Comparison of ENCODE assay signal across 25 cellular contexts in genomic region chr6:22709804-22710203, GRCh38.
DNase-seq lines count a peak whose midpoint lies in the region; ATAC-seq, FAIRE-seq and TF ChIP-seq lines count a peak whose summit lies in the region.
"Had no signal": no experiment of that assay in that cellular context is flagged by ENCODE, and none has a peak within 500 bp of the region (broad histone marks: within the 10 kb centered on the region; RNA-seq: fewer than 3 reads in every experiment).

No MANE protein-coding gene starts in this region.

- no peak for ATAC-seq in SK-N-SH treated with all-trans-retinoic acid at 6 μM for 48 hours
- ATAC-seq: activated T-cell treated with anti-CD3 and anti-CD28 coated beads, Interleukin-2, amount 50 U/mL, for 4 hours; gastroesophageal sphincter; naive thymus-derived CD8-positive, alpha-beta T cell; stimulated activated memory B cell treated with anti-CD40 and anti-IgM and Interleukin-4, amounts not matched to agents 10 μg/mL and 1 μg/mL and 100 μg/mL, for 72 hours; T-cell had no signal

- no peaks in the 10 kb centered on the region for H3F3A ChIP-seq in SK-N-SH (replicated peaks; ENCODE audit: insufficient read depth)

- FAIRE-seq in H1 (lab: Jason Lieb, UNC): no peak
- FAIRE-seq: small intestine had no signal

- no peak overlapping the region for H3K56ac ChIP-seq in H1 (replicated peaks; ENCODE audit: insufficient read length, low read depth, low read length)

- H3K4me2 ChIP-seq in SK-N-SH: no peak overlapping the region
- no peak overlapping the region for H3K4me2 ChIP-seq in H1 (ENCODE audit: insufficient read depth in 1 of 2, low read depth in 2 of 2, low read length in 2 of 2)
- no peak overlapping the region for H3K4me2 ChIP-seq in mesenchymal stem cell (ENCODE audit: low read length, poor library complexity, severe bottlenecking)

- H2BK15ac ChIP-seq in H1 (ENCODE audit: low read length): no peak overlapping the region
- peak overlapping the region; percentile 12 for H2BK15ac ChIP-seq in mesenchymal stem cell (ENCODE audit: low read depth, poor library complexity, severe bottlenecking)

- no peaks in the 10 kb centered on the region for H3K79me2 ChIP-seq in SK-N-SH (ENCODE audit: insufficient read depth)
- no peaks in the 10 kb centered on the region for H3K79me2 ChIP-seq in H1 (ENCODE audit: control insufficient read depth in 1 of 2, insufficient read depth in 2 of 2, low read length in 2 of 2)

- no peak overlapping the region for H4K5ac ChIP-seq in H1 (ENCODE audit: insufficient read length, low read depth, low read length)

- no peak for TF ChIP-seq POLR2A in H1 (IDR thresholded peaks at IDR 0.05; ENCODE audit: control extremely low read depth in 1 of 2, low read depth in 2 of 2, low read length in 2 of 2)
- TF ChIP-seq POLR2A in tibial nerve (IDR thresholded peaks at IDR 0.05): no peak

- no peaks in the 10 kb centered on the region for H3K9me3 ChIP-seq in SK-N-SH
- H3K9me3 ChIP-seq in H1 (ENCODE audit: insufficient read depth in 2 of 2, low read depth in 1 of 2, low read length in 1 of 2): no peaks in the 10 kb centered on the region
- H3K9me3 ChIP-seq in mesenchymal stem cell (ENCODE audit: control insufficient read depth, low read length): no peaks in the 10 kb centered on the region
- no peaks in the 10 kb centered on the region for H3K9me3 ChIP-seq in tibial nerve
- no peaks in the 10 kb centered on the region for H3K9me3 ChIP-seq in MG63
- H3K9me3 ChIP-seq: gastroesophageal sphincter, testis had no signal

- H3K14ac ChIP-seq in H1 (ENCODE audit: insufficient read length) (peak overlapping the region; percentile 40), mesenchymal stem cell (ENCODE audit: low read length in 2 of 2) (no peak overlapping the region)

- H3K79me1 ChIP-seq in H1 (ENCODE audit: low read depth, low read length): no peaks in the 10 kb centered on the region
- H3K79me1 ChIP-seq in mesenchymal stem cell (replicated peaks; ENCODE audit: low read length, poor library complexity, severe bottlenecking): no peaks in the 10 kb centered on the region

- H3K4ac ChIP-seq in H1 (replicated peaks; ENCODE audit: insufficient read length, low read depth, low read length) (no peak overlapping the region), mesenchymal stem cell (ENCODE audit: low read depth in 1 of 2, low read length in 2 of 2) (no peak overlapping the region)

- H2AK5ac ChIP-seq in H1 (ENCODE audit: low read depth, low read length) (no peak overlapping the region; the same call in 1 of the 2 replicates), mesenchymal stem cell (ENCODE audit: low read length, severe bottlenecking) (no peak overlapping the region)

- H3K4me1 ChIP-seq in SK-N-SH (ENCODE audit: control insufficient read depth in 1 of 2, insufficient read depth in 2 of 2, low read depth in 1 of 2, low read length in 1 of 2) (peaks cover 0 to 3% of the 10 kb centered on the region in 2 experiments; a peak in 1 of 4 replicates), H1 (replicated peaks in 1 of 4; ENCODE audit: control insufficient read depth in 3 of 4, insufficient read depth in 4 of 4, low read length in 3 of 4) (peaks cover 0 to 3% (median 0%) of the 10 kb centered on the region in 4 experiments; a peak in 1 of 7 replicates), mesenchymal stem cell (ENCODE audit: control insufficient read depth, insufficient read depth, low read depth, low read length) (no peaks in the 10 kb centered on the region), tibial nerve (peaks cover 0 to 24% (median 4%) of the 10 kb centered on the region in 4 donors)
- H3K4me1 ChIP-seq: testis had no signal

- no peaks in the 10 kb centered on the region for H3K9me2 ChIP-seq in SK-N-SH

- H3K4me3 ChIP-seq in SK-N-SH (ENCODE audit: low read depth in 2 of 2, low read length in 1 of 2) (no peak overlapping the region), H1 (ENCODE audit: extremely low read depth in 1 of 4, insufficient read depth in 2 of 4, low read depth in 3 of 4, low read length in 4 of 4) (no peak overlapping the region), mesenchymal stem cell (ENCODE audit: insufficient read depth in 1 of 2, low read depth in 1 of 2, low read length in 2 of 2) (no peak overlapping the region), tibial nerve (no peak overlapping the region), MG63 (no peak overlapping the region)
- H3K4me3 ChIP-seq: gastroesophageal sphincter, testis had no signal

- no peaks in the 10 kb centered on the region for H3K27me3 ChIP-seq in SK-N-SH (ENCODE audit: insufficient read depth)
- H3K27me3 ChIP-seq in H1 (replicated peaks in 1 of 4; ENCODE audit: control insufficient read depth in 3 of 4, extremely low read depth in 1 of 4, insufficient read depth in 3 of 4, low read length in 3 of 4): no peaks in the 10 kb centered on the region
- H3K27me3 ChIP-seq in mesenchymal stem cell (ENCODE audit: control insufficient read depth in 1 of 2, insufficient read depth in 1 of 2, low read length in 2 of 2): no peaks in the 10 kb centered on the region
- no peaks in the 10 kb centered on the region for H3K27me3 ChIP-seq in tibial nerve
- H3K27me3 ChIP-seq in MG63: no peaks in the 10 kb centered on the region
- H3K27me3 ChIP-seq: gastroesophageal sphincter, testis had no signal

- H2BK5ac ChIP-seq in H1 (ENCODE audit: low read depth, low read length) (no peak overlapping the region), mesenchymal stem cell (ENCODE audit: low read depth, low read length, poor library complexity, severe bottlenecking) (no peak overlapping the region)

- no peaks in the 10 kb centered on the region for H3K23me2 ChIP-seq in H1 (ENCODE audit: low read depth, low read length)

- no peak overlapping the region for H3K18ac ChIP-seq in H1 (ENCODE audit: extremely low read depth, low read length)
- peak overlapping the region in 1 of 2 experiments; percentile 16 for H3K18ac ChIP-seq in mesenchymal stem cell (ENCODE audit: low read depth in 1 of 2, low read length in 2 of 2)

- TF ChIP-seq RAD21 in SK-N-SH (IDR thresholded peaks at IDR 0.05; ENCODE audit: low read length): no peak
- TF ChIP-seq RAD21 in H1 (IDR thresholded peaks at IDR 0.05 in 1 of 2, conservative IDR thresholded peaks at IDR 0.05 in 1 of 2; ENCODE audit: low read depth in 2 of 2, low read length in 2 of 2): no peak

- CTCF ChIA-PET in SK-N-SH (lab: Yijun Ruan, JAX) (no interaction called here), H1 (lab: Charles Lee; ENCODE audit: partially characterized antibody) (interaction anchor here (0.6 to 1.6 kb wide), 2 partner anchors 23 to 62 kb away, joined by 3 to 4 read pairs; no protein-coding TSS in a partner anchor)

- H4K20me1 ChIP-seq in SK-N-SH (ENCODE audit: insufficient read depth): no peaks in the 10 kb centered on the region
- no peaks in the 10 kb centered on the region for H4K20me1 ChIP-seq in H1 (replicated peaks in 1 of 2; ENCODE audit: control insufficient read depth in 1 of 2, insufficient read depth in 2 of 2, low read length in 2 of 2)

- H4K8ac ChIP-seq in H1 (ENCODE audit: extremely low read depth, insufficient read depth, low read length) (peak overlapping the region; percentile 89; the same call in 1 of the 2 replicates), mesenchymal stem cell (ENCODE audit: low read length) (peak overlapping the region; percentile 73)

- TF ChIP-seq EP300 in SK-N-SH (IDR thresholded peaks at IDR 0.05; ENCODE audit: borderline replicate concordance in 1 of 2, low read depth in 1 of 2, low read length in 1 of 2) (no peak), H1 (IDR thresholded peaks at IDR 0.05; ENCODE audit: borderline replicate concordance in 1 of 2, low read depth in 2 of 2, low read length in 2 of 2) (no peak), tibial nerve (IDR thresholded peaks at IDR 0.05) (peak in 1 of 2 donors; percentile 72)

- H3K23ac ChIP-seq in H1 (ENCODE audit: insufficient read length) (no peak overlapping the region), mesenchymal stem cell (ENCODE audit: low read length in 2 of 2) (no peak overlapping the region)

- DNase-seq in SK-N-SH (no peak), H1 (ENCODE audit: low read depth in 1 of 2, low spot score in 2 of 2) (no peak), mesenchymal stem cell (peak; percentile 34), tibial nerve (ENCODE audit: low spot score in 2 of 2) (no peak), dermis blood vessel endothelial cell (no peak), MG63 (no peak), NCI-H446 treated with DMSO at 0.1 percent for 48 hours (lab: John Stamatoyannopoulos, UW) (no peak)
- DNase-seq: activated CD8-positive, alpha-beta memory T cell treated with anti-CD3 and anti-CD28 coated beads for 24 hours; activated naive CD4-positive, alpha-beta T cell treated with anti-CD3 and anti-CD28 coated beads for 36 hours; activated T-cell treated with anti-CD3 and anti-CD28 coated beads, Interleukin-2, amount 50 U/mL, for 4 hours; AML-193; cerebellar nuclear complex; kidney glomerular epithelial cell; naive thymus-derived CD8-positive, alpha-beta T cell; NCI-H1105; NCI-H2081; OCI-M1; SHP77; small intestine; T-cell; testis had no signal

- H3K36me3 ChIP-seq in SK-N-SH (replicated peaks in 1 of 2; ENCODE audit: control insufficient read depth in 1 of 2, insufficient read depth in 2 of 2, low read length in 1 of 2) (no peaks in the 10 kb centered on the region), H1 (ENCODE audit: control insufficient read depth in 2 of 4, insufficient read depth in 4 of 4, low read length in 3 of 4) (no peaks in the 10 kb centered on the region), mesenchymal stem cell (ENCODE audit: control insufficient read depth in 1 of 2, insufficient read depth in 2 of 2, low read depth in 1 of 2, low read length in 2 of 2) (no peaks in the 10 kb centered on the region), tibial nerve (no peaks in the 10 kb centered on the region), MG63 (no peaks in the 10 kb centered on the region)
- H3K36me3 ChIP-seq: gastroesophageal sphincter had no signal

- H2BK120ac ChIP-seq in H1 (replicated peaks; ENCODE audit: low read depth, low read length): no peak overlapping the region
- no peak overlapping the region for H2BK120ac ChIP-seq in mesenchymal stem cell (ENCODE audit: low read depth, low read length)

- H2BK12ac ChIP-seq in H1 (ENCODE audit: low read depth, low read length): no peak overlapping the region
- H2BK12ac ChIP-seq in mesenchymal stem cell (ENCODE audit: low read length in 2 of 2): no peak overlapping the region

- no peak overlapping the region for H3K9ac ChIP-seq in SK-N-SH
- H3K9ac ChIP-seq in H1 (replicated peaks in 1 of 4; ENCODE audit: extremely low read depth in 1 of 4, low read depth in 3 of 4, low read length in 3 of 4): no peak overlapping the region; a peak in 1 of 7 replicates
- no peak overlapping the region for H3K9ac ChIP-seq in mesenchymal stem cell (ENCODE audit: low read length)

- H3K27ac ChIP-seq in SK-N-SH (ENCODE audit: low read depth in 2 of 2, low read length in 1 of 2): no peak overlapping the region
- H3K27ac ChIP-seq in H1 (ENCODE audit: low read depth, low read length): no peak overlapping the region
- no peak overlapping the region for H3K27ac ChIP-seq in mesenchymal stem cell (ENCODE audit: low read length, poor library complexity, severe bottlenecking)
- H3K27ac ChIP-seq in tibial nerve: peak overlapping the region in 3 of 4 donors; percentile 57 to 80 (median 78)
- H3K27ac ChIP-seq: 22Rv1, gastroesophageal sphincter, testis had no signal

- WGBS in SK-N-SH (ENCODE audit: low lambda C conversion rate): 80% methylated on average over 1 of the region's 3 CpGs
- WGBS in H1 (ENCODE audit: extremely low coverage in 1 of 2, insufficient coverage in 1 of 2, insufficient read length in 1 of 2, insufficient replicate concordance in 2 of 2, low coverage in 1 of 2, low lambda C conversion rate in 2 of 2, missing lambda C conversion rate in 1 of 2), 2 experiments: 96% methylated on average over 3 of the region's 3 CpGs; no CpG with 5 or more reads in 1 of the 2 experiments
- WGBS in mesenchymal stem cell: 89% methylated on average over 2 of the region's 3 CpGs
- WGBS in tibial nerve, 2 donors: 40 to 46% methylated on average over 3 of the region's 3 CpGs

- H2AFZ ChIP-seq in SK-N-SH (ENCODE audit: low read depth): 0 out of 2 replicates have a peak overlapping the region, but pooled peaks have one; percentile 32
- peak overlapping the region; percentile 97 for H2AFZ ChIP-seq in H1 (ENCODE audit: low read length)
- no peak overlapping the region for H2AFZ ChIP-seq in mesenchymal stem cell (ENCODE audit: low read depth, low read length)

- no peak overlapping the region for H2BK20ac ChIP-seq in H1 (ENCODE audit: low read length)

- H4K91ac ChIP-seq in H1 (replicated peaks; ENCODE audit: insufficient read length, low read length) (no peak overlapping the region), mesenchymal stem cell (ENCODE audit: low read length) (peak overlapping the region; percentile 63)

- TF ChIP-seq CTCF in SK-N-SH (IDR thresholded peaks at IDR 0.05): no peak
- no peak for TF ChIP-seq CTCF in H1 (IDR thresholded peaks at IDR 0.05; ENCODE audit: control extremely low read depth in 1 of 3, insufficient read depth in 1 of 3, low read depth in 1 of 3, low read length in 3 of 3)
- TF ChIP-seq CTCF in tibial nerve (IDR thresholded peaks at IDR 0.05): no peak

- POLR2A ChIA-PET in SK-N-SH (lab: Yijun Ruan, JAX) (no interaction called here), H1 (lab: Charles Lee; ENCODE audit: partially characterized antibody) (no interaction called here)

Comparison
In these comparisons a context has a peak if more than half of its experiments do, and no peak if none do; other contexts are left out.
1. H3K27ac ChIP-seq: peak in tibial nerve (3 of 4); none in SK-N-SH (0 of 2), H1 (single experiment) and mesenchymal stem cell (single experiment).